ENCODE assay signal across 8 cellular contexts in the genomic region with DNA sequence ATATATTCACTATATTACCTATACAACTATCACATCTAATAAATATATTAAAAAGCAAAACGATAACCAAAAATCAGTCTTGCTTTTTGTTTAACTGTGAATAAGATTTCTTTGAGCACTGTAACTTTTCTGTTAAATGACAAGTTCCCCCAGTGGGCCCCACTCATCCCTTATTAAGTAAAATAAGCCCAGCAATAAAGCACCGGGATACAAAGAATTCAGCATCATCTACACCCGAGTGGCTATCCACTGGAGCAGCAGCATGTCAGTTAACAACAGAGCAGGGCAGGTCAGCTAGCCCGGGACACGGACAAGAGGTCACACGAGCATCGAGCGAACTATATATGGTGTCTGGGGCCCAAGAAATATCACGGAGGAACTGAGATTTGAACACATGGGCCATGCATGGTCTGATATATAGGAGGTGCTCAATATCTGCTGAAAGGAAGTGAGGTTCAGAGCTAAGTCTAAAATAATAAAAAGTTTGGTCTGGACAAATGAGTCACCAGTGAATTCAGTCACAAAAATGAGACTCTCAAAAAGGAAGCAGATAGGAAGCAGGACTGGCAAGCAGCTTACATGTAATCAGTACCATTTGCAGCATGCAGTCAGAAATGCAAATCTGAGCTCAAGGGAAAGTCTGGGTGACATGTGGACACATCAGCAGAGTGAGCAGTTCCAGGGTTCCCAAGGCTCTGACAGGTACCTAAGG. TPM values are rescaled to one million over a fixed set of nuclear protein-coding genes. Genes with fewer than 3 reads are reported as not detected.
DNase-seq lines count a peak whose midpoint lies in the region; ATAC-seq and TF ChIP-seq lines count a peak whose summit lies in the region.

No MANE protein-coding gene starts in this region.

- 72% methylated on average over 9 of the region's 9 CpGs for WGBS in mammary epithelial cell (ENCODE audit: low coverage, missing lambda C conversion rate)
- 63 to 75% methylated on average over 3 to 9 of the region's 9 CpGs for WGBS in transverse colon (ENCODE audit: low coverage in 1 of 2), 2 donors
- 89% methylated on average over 8 to 9 of the region's 9 CpGs for WGBS in endodermal cell (ENCODE audit: insufficient coverage in 1 of 2, insufficient read length in 1 of 2), 2 experiments
- 41 to 48% methylated on average over 9 of the region's 9 CpGs for WGBS in tibial nerve, 2 donors

- DNase-seq in GM03348 (ENCODE audit: low spot score) (peak; percentile 69), mammary epithelial cell (peak; percentile 55), uterus (no peak), transverse colon (no peak), endodermal cell (no peak), tibial nerve (ENCODE audit: low spot score in 2 of 2) (no peak)

- no peak overlapping the region for H3K4me3 Mint-ChIP-seq in endodermal cell

- H3K9ac ChIP-seq in mammary epithelial cell (ENCODE audit: insufficient read depth, low read length) (no peak overlapping the region), endodermal cell (ENCODE audit: extremely low read depth, low read length, poor library complexity, severe bottlenecking) (no peak overlapping the region)

- H3K27me3 ChIP-seq in mammary epithelial cell (ENCODE audit: insufficient read depth, low read length) (no peaks in the 10 kb centered on the region), uterus (no peaks in the 10 kb centered on the region), transverse colon (no peaks in the 10 kb centered on the region), endodermal cell (ENCODE audit: control insufficient read depth, insufficient read depth, low read length, poor library complexity, severe bottlenecking) (peaks cover 4% of the 10 kb centered on the region), tibial nerve (no peaks in the 10 kb centered on the region)

- TF ChIP-seq EP300 in transverse colon (IDR thresholded peaks at IDR 0.05; ENCODE audit: low read depth) (no peak), tibial nerve (IDR thresholded peaks at IDR 0.05) (no peak)

- H3K4me3 ChIP-seq in mammary epithelial cell (replicated peaks in 1 of 3; ENCODE audit: insufficient read depth in 1 of 3, low read depth in 2 of 3, low read length in 3 of 3) (no peak overlapping the region), uterus (no peak overlapping the region), transverse colon (no peak overlapping the region), endodermal cell (ENCODE audit: low read length) (no peak overlapping the region), tibial nerve (no peak overlapping the region)

- peaks cover 8% of the 10 kb centered on the region for H3K27me3 Mint-ChIP-seq in endodermal cell (ENCODE audit: insufficient read depth)

- H3K27ac ChIP-seq in mammary epithelial cell (ENCODE audit: insufficient read depth, low read depth, low read length) (peak overlapping the region; percentile 50), uterus (no peak overlapping the region), transverse colon (no peak overlapping the region), endodermal cell (ENCODE audit: low read depth, low read length) (no peak overlapping the region), tibial nerve (peak overlapping the region in 1 of 4 donors; percentile 20)

- no peak overlapping the region for H3K27ac Mint-ChIP-seq in endodermal cell

- intact Hi-C loops in mammary epithelial cell (cut with micrococcal nuclease) = loop anchor here (1.0 to 10.0 kb wide), 2 partner anchors 58 to 230 kb away; a partner anchor contains a TSS
- intact Hi-C loops in uterus (cut with DNase I; ENCODE audit: low total_unique reads) = no loop called here
- intact Hi-C loops in transverse colon (cut with DNase I; ENCODE audit: low total_unique reads) = no loop called here

- H3K9me3 ChIP-seq in mammary epithelial cell (replicated peaks; ENCODE audit: insufficient read depth, low read length) (no peaks in the 10 kb centered on the region), uterus (no peaks in the 10 kb centered on the region), transverse colon (no peaks in the 10 kb centered on the region), endodermal cell (ENCODE audit: control insufficient read depth, low read length) (no peaks in the 10 kb centered on the region), tibial nerve (no peaks in the 10 kb centered on the region)

- BruUV-seq in mammary epithelial cell (replicated peaks; lab: Mats Ljungman, UMichigan) = no TSS peak

- peak overlapping the region; percentile 57 for H3K4me2 ChIP-seq in mammary epithelial cell (ENCODE audit: insufficient read depth, low read depth, low read length)

- peaks cover 88% of the 10 kb centered on the region for H3K79me2 ChIP-seq in mammary epithelial cell (ENCODE audit: insufficient read depth, low read length)

- dilution Hi-C loops in mammary epithelial cell (cut with HindIII; ENCODE audit: low sequenced_read_pairs) = no loop called here

- no peak for TF ChIP-seq CTCF in mammary epithelial cell (conservative IDR thresholded peaks at IDR 0.05 in 1 of 2, IDR thresholded peaks at IDR 0.05 in 1 of 2; ENCODE audit: extremely low read depth in 1 of 2, insufficient read depth in 1 of 2, low read depth in 1 of 2, low read length in 2 of 2)
- no peak for TF ChIP-seq CTCF in uterus (IDR thresholded peaks at IDR 0.05)
- no peak for TF ChIP-seq CTCF in transverse colon (IDR thresholded peaks at IDR 0.05)
- no peak for TF ChIP-seq CTCF in endodermal cell (conservative IDR thresholded peaks at IDR 0.05)
- no peak for TF ChIP-seq CTCF in tibial nerve (IDR thresholded peaks at IDR 0.05)

- H3K36me3 Mint-ChIP-seq in endodermal cell (ENCODE audit: low read depth) = peaks cover 20% of the 10 kb centered on the region

- CTCF ChIA-PET in mammary epithelial cell (lab: Charles Lee; ENCODE audit: low non-redundant PET) = interaction anchor here (0.5 kb wide), 1 partner anchor 720 kb away, joined by 3 read pairs; no protein-coding TSS in a partner anchor

- H2AFZ ChIP-seq in mammary epithelial cell (ENCODE audit: low read depth, low read length) = no peak overlapping the region

- TF ChIP-seq POLR2A in uterus (IDR thresholded peaks at IDR 0.05) = no peak
- TF ChIP-seq POLR2A in transverse colon (IDR thresholded peaks at IDR 0.05) = no peak
- TF ChIP-seq POLR2A in tibial nerve (IDR thresholded peaks at IDR 0.05) = no peak

- H4K20me1 ChIP-seq in mammary epithelial cell (ENCODE audit: insufficient read depth, low read length) = no peaks in the 10 kb centered on the region

- H3K9me3 Mint-ChIP-seq in endodermal cell = no peaks in the 10 kb centered on the region

- in situ Hi-C loops in mammary epithelial cell (cut with MboI; ENCODE audit: low sequenced_read_pairs in 2 of 2) (no loop called here), transverse colon (cut with MboI; ENCODE audit: low pct_ligation_motif_present in 1 of 4, low pct_unique_long_range_greater_than_20kb in 1 of 4, low sequenced_read_pairs in 3 of 4) (loop anchor here in 1 of 4 donors (25.0 kb wide), 1 partner anchor 1077 kb away; a partner anchor contains a TSS)

- H3K4me1 Mint-ChIP-seq in endodermal cell = peaks cover 11% of the 10 kb centered on the region

- H3K4me1 ChIP-seq in mammary epithelial cell (ENCODE audit: insufficient read depth, low read length) (peaks cover 47% of the 10 kb centered on the region), uterus (no peaks in the 10 kb centered on the region), transverse colon (peaks cover 7 to 21% (median 12%) of the 10 kb centered on the region in 4 donors), endodermal cell (ENCODE audit: control insufficient read depth, insufficient read depth, low read length) (no peaks in the 10 kb centered on the region), tibial nerve (peaks cover 0 to 32% (median 12%) of the 10 kb centered on the region in 4 donors)

- peaks cover 25% of the 10 kb centered on the region for H3K36me3 ChIP-seq in mammary epithelial cell (ENCODE audit: insufficient read depth, low read length)
- H3K36me3 ChIP-seq in uterus = no peaks in the 10 kb centered on the region
- peaks cover 0 to 20% (median 3%) of the 10 kb centered on the region in 4 donors for H3K36me3 ChIP-seq in transverse colon
- H3K36me3 ChIP-seq in endodermal cell (ENCODE audit: control insufficient read depth, insufficient read depth, low read length) = peaks cover 12% of the 10 kb centered on the region
- H3K36me3 ChIP-seq in tibial nerve = peaks cover 0 to 33% (median 10%) of the 10 kb centered on the region in 3 donors

- ATAC-seq in GM19467 (IDR thresholded peaks at IDR 0.05; ENCODE audit: unreplicated experiment) = peak; percentile 44
- peak; percentile 46 for ATAC-seq in HG03460 (IDR thresholded peaks at IDR 0.05; ENCODE audit: unreplicated experiment)

RNA-seq across cellular contexts. Expression of a gene that starts 4.1 kb away (rescaled TPM):
- total RNA-seq in mammary epithelial cell (100 to 1,000 TPM in 1 of 2 donors, 10 to 100 TPM in 1; 35.5 to 106 TPM), uterus (10 to 100 TPM in 2 of 4 donors, 1 to 10 TPM in 2; 7.9 to 25.1 (median 16.3) TPM), transverse colon (10 to 100 TPM; 16.0 to 34.0 (median 22.4) TPM), endodermal cell (10 to 100 TPM; 18.8 to 19.5 TPM), tibial nerve (10 to 100 TPM; 11.6 to 21.0 (median 17.5) TPM)
- 22.1 TPM for polyA plus RNA-seq in mammary epithelial cell
- polyA minus RNA-seq in mammary epithelial cell = 78.2 TPM
- 8.6 TPM for polyA plus RNA-seq in endodermal cell (2013, experiment 1 of 2)
- polyA plus RNA-seq in endodermal cell (2013, experiment 2 of 2) = 7.0 TPM

Comparison
In these comparisons a context has a peak if more than half of its experiments do, and no peak if none do; other contexts are left out.
1. DNase-seq: peak in GM03348 (single experiment) and mammary epithelial cell (single experiment); none in uterus (0 of 2), transverse colon (single experiment), endodermal cell (single experiment) and tibial nerve (0 of 2).